In genomic region chr14:80987235-80988032, GRCh38 we compare ENCODE assay signal across 8 cellular contexts. TPM values are rescaled to one million over a fixed set of nuclear protein-coding genes. Genes with fewer than 3 reads are reported as not detected.
DNase-seq lines count a peak whose midpoint lies in the region; ATAC-seq and TF ChIP-seq lines count a peak whose summit lies in the region.

No MANE protein-coding gene starts in this region.

- H2BK15ac ChIP-seq in IMR-90 (ENCODE audit: low read depth, low read length), result no peak overlapping the region

- POLR2A ChIA-PET in CD8-positive, alpha-beta memory T cell (lab: Charles Lee), result interaction anchor here (0.5 to 1.0 kb wide), 3 partner anchors 50 to 465 kb away, joined by 3 to 4 read pairs (median 3); no protein-coding TSS in a partner anchor
- POLR2A ChIA-PET in IMR-90 (lab: Charles Lee; ENCODE audit: unreplicated experiment) (no interaction called here), PC-3 (lab: Charles Lee; ENCODE audit: unreplicated experiment) (interaction anchor here (0.7 kb wide), 1 partner anchor 22 kb away, joined by 3 read pairs; no protein-coding TSS in a partner anchor)

- no peak overlapping the region for H3K9ac ChIP-seq in IMR-90 (ENCODE audit: low read depth, low read length)
- H3K9ac ChIP-seq in PC-3 (ENCODE audit: low read length), result no peak overlapping the region

- H3K79me1 ChIP-seq in IMR-90 (ENCODE audit: low read depth in 1 of 2, low read length in 2 of 2), result no peaks in the 10 kb centered on the region

- no peak for TF ChIP-seq EP300 in upper lobe of left lung (IDR thresholded peaks at IDR 0.05)

- H3K4me1 ChIP-seq in CD8-positive, alpha-beta memory T cell (ENCODE audit: insufficient read depth, low read length), result no peaks in the 10 kb centered on the region
- no peaks in the 10 kb centered on the region for H3K4me1 ChIP-seq in IMR-90 (ENCODE audit: control insufficient read depth, insufficient read depth, low read length)
- H3K4me1 ChIP-seq in PC-3 (ENCODE audit: insufficient read depth, low read length), result no peaks in the 10 kb centered on the region
- H3K4me1 ChIP-seq in upper lobe of left lung, result no peaks in the 10 kb centered on the region

- no peak overlapping the region for H3K27ac Mint-ChIP-seq in CD8-positive, alpha-beta memory T cell
- no peak overlapping the region for H3K27ac Mint-ChIP-seq in osteocyte (ENCODE audit: unreplicated experiment)

- H3K9me3 Mint-ChIP-seq in CD8-positive, alpha-beta memory T cell, result no peaks in the 10 kb centered on the region
- H3K9me3 Mint-ChIP-seq in osteocyte (ENCODE audit: unreplicated experiment), result no peaks in the 10 kb centered on the region

- no peak overlapping the region for H2BK5ac ChIP-seq in IMR-90 (ENCODE audit: low read depth, low read length, poor library complexity, severe bottlenecking)

- TF ChIP-seq RAD21 in IMR-90 (IDR thresholded peaks at IDR 0.05; ENCODE audit: low read length), result peak; percentile 76

- dilution Hi-C loops in IMR-90 (cut with HindIII; ENCODE audit: low sequenced_read_pairs, unreplicated experiment), result no loop called here

- H3K27me3 Mint-ChIP-seq in CD8-positive, alpha-beta memory T cell, result peaks cover 3 to 7% of the 10 kb centered on the region in 2 donors
- peaks cover 24% of the 10 kb centered on the region for H3K27me3 Mint-ChIP-seq in osteocyte (ENCODE audit: unreplicated experiment)

- no peaks in the 10 kb centered on the region for H3K9me2 ChIP-seq in PC-3 (replicated peaks; ENCODE audit: low read length)

- H3K79me2 ChIP-seq in PC-3 (ENCODE audit: low read length), result no peaks in the 10 kb centered on the region

- no peaks in the 10 kb centered on the region for H3K36me3 ChIP-seq in CD8-positive, alpha-beta memory T cell (ENCODE audit: insufficient read depth, low read length)
- H3K36me3 ChIP-seq in IMR-90 (ENCODE audit: control insufficient read depth, insufficient read depth, low read length), result no peaks in the 10 kb centered on the region
- no peaks in the 10 kb centered on the region for H3K36me3 ChIP-seq in PC-3 (ENCODE audit: low read depth, low read length)
- no peaks in the 10 kb centered on the region for H3K36me3 ChIP-seq in upper lobe of left lung

- 14% methylated on average over 1 of the region's 6 CpGs; no CpG with 5 or more reads in 1 of the 2 experiments for WGBS in IMR-90 (ENCODE audit: extremely low coverage in 2 of 2, insufficient read length in 1 of 2), 2 experiments
- 41 to 45% methylated on average over 6 of the region's 6 CpGs for whole genome bisulfite sequencing in upper lobe of left lung, 2 donors

- CTCF ChIA-PET in CD8-positive, alpha-beta memory T cell (lab: Charles Lee), result interaction anchor here (0.7 to 9.8 kb wide), 20 partner anchors 9 to 214 kb away, joined by 3 to 152 read pairs (median 4); partner anchors contain the start of genes CEP128 and TSHR
- CTCF ChIA-PET in IMR-90 (lab: Yijun Ruan, JAX) (interaction anchor here (0.6 to 3.1 kb wide), 13 partner anchors 9 to 931 kb away, joined by 3 to 18 read pairs (median 3); partner anchors contain the start of genes CEP128 and TSHR), PC-3 (lab: Charles Lee) (interaction anchor here (0.5 to 1.4 kb wide), 9 partner anchors 9 to 1178 kb away, joined by 3 to 16 read pairs (median 4); partner anchors contain the start of genes CEP128 and TSHR)

- DNase-seq in CD8-positive, alpha-beta memory T cell, result peak; percentile 43 to 75 (median 51)
- DNase-seq in IMR-90 (peak; percentile 69), PC-3 (peak; percentile 87), foreskin fibroblast (peak; percentile 51 to 78), osteocyte (ENCODE audit: extremely low spot score, unreplicated experiment) (no peak), upper lobe of left lung (peak in 1 of 2 donors; percentile 51)
- peak; percentile 15 to 44 for DNase-seq in activated T-helper 1 cell treated with anti-CD3 and anti-CD28 coated beads, Interleukin-2, amount 50 U/mL, for 16 hours (ENCODE audit: low read depth in 1 of 2, low spot score in 1 of 2)

- intact Hi-C loops in IMR-90 (cut with micrococcal nuclease) (loop anchor here (1.0 to 5.0 kb wide), 2 partner anchors 33 to 930 kb away; no protein-coding TSS in a partner anchor), PC-3 (cut with micrococcal nuclease) (loop anchor here (1.0 kb wide), 1 partner anchor 33 kb away; no protein-coding TSS in a partner anchor)

- no peaks in the 10 kb centered on the region for H3K36me3 Mint-ChIP-seq in CD8-positive, alpha-beta memory T cell
- no peaks in the 10 kb centered on the region for H3K36me3 Mint-ChIP-seq in osteocyte (ENCODE audit: unreplicated experiment)

- BruUV-seq in IMR-90 (replicated peaks; lab: Mats Ljungman, UMichigan) (no TSS peak), PC-3 (replicated peaks; lab: Mats Ljungman, UMichigan) (no TSS peak)

- H3K9me1 ChIP-seq in IMR-90 (ENCODE audit: insufficient read depth, low read length), result no peaks in the 10 kb centered on the region

- peaks cover 4% of the 10 kb centered on the region for H3K27me3 ChIP-seq in CD8-positive, alpha-beta memory T cell (ENCODE audit: insufficient read depth, low read length, poor library complexity, severe bottlenecking)
- peaks cover 4% of the 10 kb centered on the region for H3K27me3 ChIP-seq in IMR-90 (ENCODE audit: control insufficient read depth, insufficient read depth, low read length)
- H3K27me3 ChIP-seq in PC-3 (ENCODE audit: low read length), result peaks cover 46% of the 10 kb centered on the region
- H3K27me3 ChIP-seq in upper lobe of left lung, result no peaks in the 10 kb centered on the region

- TF ChIP-seq POLR2A in IMR-90 (IDR thresholded peaks at IDR 0.05; ENCODE audit: low read depth, low read length) (no peak), upper lobe of left lung (IDR thresholded peaks at IDR 0.05) (no peak)

- H4K8ac ChIP-seq in IMR-90 (ENCODE audit: low read depth in 2 of 2, low read length in 2 of 2), result no peak overlapping the region

- H3F3A ChIP-seq in PC-3 (ENCODE audit: low read length, unreplicated experiment), result no peaks in the 10 kb centered on the region

- H3K9me3 ChIP-seq in CD8-positive, alpha-beta memory T cell (ENCODE audit: low read length), result no peaks in the 10 kb centered on the region
- H3K9me3 ChIP-seq in IMR-90 (ENCODE audit: control insufficient read depth, insufficient read depth, low read length) (no peaks in the 10 kb centered on the region), PC-3 (ENCODE audit: low read length) (no peaks in the 10 kb centered on the region), upper lobe of left lung (no peaks in the 10 kb centered on the region)

- H3K27ac ChIP-seq in CD8-positive, alpha-beta memory T cell (ENCODE audit: low read depth, low read length), result no peak overlapping the region
- H3K27ac ChIP-seq in IMR-90 (ENCODE audit: insufficient read depth, low read length), result no peak overlapping the region
- H3K27ac ChIP-seq in PC-3 (ENCODE audit: low read length), result no peak overlapping the region
- H3K27ac ChIP-seq in upper lobe of left lung, result no peak overlapping the region

- H2AK9ac ChIP-seq in IMR-90 (replicated peaks; ENCODE audit: low read depth, low read length, poor library complexity), result no peak overlapping the region

- no peak overlapping the region for H3K4ac ChIP-seq in IMR-90 (ENCODE audit: low read depth, low read length)

- no peak overlapping the region for H4K5ac ChIP-seq in IMR-90 (ENCODE audit: low read depth, low read length)

- TF ChIP-seq CTCF in IMR-90 (conservative IDR thresholded peaks at IDR 0.05; ENCODE audit: low read depth, low read length), result peak; percentile 82
- peak; percentile 93 for TF ChIP-seq CTCF in PC-3 (conservative IDR thresholded peaks at IDR 0.05; ENCODE audit: low read depth, low read length)
- TF ChIP-seq CTCF in foreskin fibroblast (IDR thresholded peaks at IDR 0.05; ENCODE audit: low read depth, low read length), result peak; percentile 93
- TF ChIP-seq CTCF in osteocyte (IDR thresholded peaks at IDR 0.05), result peak; percentile 96
- TF ChIP-seq CTCF in upper lobe of left lung (IDR thresholded peaks at IDR 0.05), result peak; percentile 76 to 90 (median 86)

- H3K4me3 ChIP-seq in CD8-positive, alpha-beta memory T cell (ENCODE audit: low read length), result no peak overlapping the region
- no peak overlapping the region for H3K4me3 ChIP-seq in IMR-90 (ENCODE audit: insufficient read depth, low read depth, low read length)
- no peak overlapping the region; the same call in 1 of the 2 replicates for H3K4me3 ChIP-seq in PC-3 (ENCODE audit: low read length)
- no peak overlapping the region for H3K4me3 ChIP-seq in foreskin fibroblast (ENCODE audit: low read depth in 1 of 2, low read length in 2 of 2)
- no peak overlapping the region for H3K4me3 ChIP-seq in upper lobe of left lung

- no peak overlapping the region for H3K23ac ChIP-seq in IMR-90 (ENCODE audit: low read depth, low read length)

- no peak overlapping the region for H3K14ac ChIP-seq in IMR-90 (replicated peaks; ENCODE audit: low read depth, low read length)

- H2AK5ac ChIP-seq in IMR-90 (ENCODE audit: low read depth, low read length), result no peak overlapping the region

- no peak overlapping the region for H3K4me2 ChIP-seq in IMR-90 (ENCODE audit: low read depth, low read length)
- peak overlapping the region; percentile 34 for H3K4me2 ChIP-seq in PC-3 (ENCODE audit: low read length)

- peak; percentile 76 for ATAC-seq in GM19438 (IDR thresholded peaks at IDR 0.05; ENCODE audit: low read depth, unreplicated experiment)
- ATAC-seq in IMR-90 (ENCODE audit: low read depth), result peak; percentile 89
- peak; percentile 92 for ATAC-seq in PC-3
- peak; percentile 71 to 91 for ATAC-seq in upper lobe of left lung (ENCODE audit: low FRiP score in 2 of 2)

- H2BK120ac ChIP-seq in IMR-90 (ENCODE audit: low read depth, low read length), result no peak overlapping the region

- no peak overlapping the region for H4K91ac ChIP-seq in IMR-90 (ENCODE audit: insufficient read depth, low read depth, low read length)

- H4K20me1 ChIP-seq in IMR-90 (ENCODE audit: insufficient read depth, low read length) (no peaks in the 10 kb centered on the region), PC-3 (ENCODE audit: low read length) (no peaks in the 10 kb centered on the region)

- H3K18ac ChIP-seq in IMR-90 (ENCODE audit: low read depth, low read length), result no peak overlapping the region

- no peaks in the 10 kb centered on the region for H3K4me1 Mint-ChIP-seq in CD8-positive, alpha-beta memory T cell
- no peaks in the 10 kb centered on the region for H3K4me1 Mint-ChIP-seq in osteocyte (ENCODE audit: unreplicated experiment)

- H3K4me3 Mint-ChIP-seq in CD8-positive, alpha-beta memory T cell, result no peak overlapping the region
- no peak overlapping the region for H3K4me3 Mint-ChIP-seq in osteocyte (ENCODE audit: unreplicated experiment)

- in situ Hi-C loops in IMR-90 (cut with MboI; ENCODE audit: low sequenced_read_pairs), result no loop called here

- no peak overlapping the region for H3K56ac ChIP-seq in IMR-90 (ENCODE audit: extremely low read depth, insufficient read depth, low read length)

- H2AFZ ChIP-seq in IMR-90 (replicated peaks; ENCODE audit: low read length, poor library complexity) (peak overlapping the region; percentile 57), PC-3 (ENCODE audit: low read length) (0 out of 2 replicates have a peak overlapping the region, but pooled peaks have one; percentile 6)

- no peak overlapping the region for H2BK20ac ChIP-seq in IMR-90 (ENCODE audit: low read depth, low read length)

RNA-seq across cellular contexts. Expression of gene TSHR, which starts 32.0 kb away (rescaled TPM):
- total RNA-seq in CD8-positive, alpha-beta memory T cell, result not detected
- not detected for polyA plus RNA-seq in CD8-positive, alpha-beta memory T cell
- total RNA-seq in IMR-90 (2012; rRNA removed), result not detected in 2 replicates
- polyA plus RNA-seq in IMR-90 (2012; rRNA removed), result not detected in 2 replicates
- not detected in 2 replicates for polyA plus RNA-seq in IMR-90 (2012; cell fraction: cytosol; rRNA removed)
- not detected in 2 replicates for polyA plus RNA-seq in IMR-90 (2012; cell fraction: nucleus; rRNA removed; ENCODE audit: low replicate concordance)
- total RNA-seq in PC-3 (2014; rRNA removed), result not detected in 2 replicates
- not detected in 2 replicates for total RNA-seq in osteocyte
- total RNA-seq in upper lobe of left lung, result 1 to 10 TPM in 1 of 6 donors, not detected in 5; 1.4 TPM

RNA-seq across cellular contexts. Expression of gene CEP128, which starts 45.9 kb away (rescaled TPM):
- 10 to 100 TPM; 15.4 to 17.1 TPM for total RNA-seq in CD8-positive, alpha-beta memory T cell
- polyA plus RNA-seq in CD8-positive, alpha-beta memory T cell, result 5.4 TPM
- 5.7 and 7.8 TPM in 2 replicates for total RNA-seq in IMR-90 (2012; rRNA removed)
- 1.3 and 1.9 TPM in 2 replicates for polyA plus RNA-seq in IMR-90 (2012; rRNA removed)
- polyA plus RNA-seq in IMR-90 (2012; cell fraction: cytosol; rRNA removed), result 0.16 and 0.26 TPM in 2 replicates
- 0.28 and 2.2 TPM in 2 replicates for polyA plus RNA-seq in IMR-90 (2012; cell fraction: nucleus; rRNA removed; ENCODE audit: low replicate concordance)
- 11.6 and 14.0 TPM in 2 replicates for total RNA-seq in PC-3 (2014; rRNA removed)
- total RNA-seq in osteocyte, result 9.4 and 9.7 TPM in 2 replicates
- 10 to 100 TPM in 2 of 6 donors, 1 to 10 TPM in 4; 5.7 to 31.7 (median 7.5) TPM for total RNA-seq in upper lobe of left lung
